ENCODE assay signal across 8 cellular contexts in the genomic region with DNA sequence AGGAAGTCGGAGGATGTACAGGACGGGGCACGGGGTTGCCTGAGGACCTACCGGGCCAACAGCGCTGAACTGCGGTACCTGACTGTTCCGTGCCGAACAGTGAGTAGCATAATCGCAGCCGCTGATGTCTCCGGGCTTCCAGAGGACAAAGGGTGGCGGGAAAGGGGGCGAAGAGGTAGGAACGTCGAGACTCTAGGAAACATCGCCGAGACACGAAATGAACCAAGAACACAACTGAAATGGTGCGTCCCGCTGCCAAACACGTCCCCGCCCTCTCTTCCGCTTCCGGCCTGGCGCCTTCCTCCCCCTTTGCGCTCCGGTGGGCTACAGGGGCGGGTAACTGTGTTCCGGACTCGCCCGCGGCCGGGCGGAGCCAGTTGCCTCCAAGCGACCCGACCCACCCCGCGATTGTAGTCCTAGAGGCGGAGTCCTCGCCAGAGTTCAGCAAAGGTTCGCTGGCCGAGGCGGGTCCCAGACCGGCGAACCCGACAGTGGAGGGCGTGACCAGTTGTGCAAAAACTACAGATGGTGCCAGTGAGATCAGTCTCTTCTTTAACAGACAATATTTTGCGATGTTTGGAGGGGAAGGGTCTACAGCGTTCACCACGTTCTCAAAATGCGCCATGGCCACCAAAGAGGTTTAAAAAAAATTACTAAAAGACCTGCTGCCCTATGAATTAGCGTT. TPM values are rescaled to one million over a fixed set of nuclear protein-coding genes. Genes with fewer than 3 reads are reported as not detected.
DNase-seq lines count a peak whose midpoint lies in the region; ATAC-seq and TF ChIP-seq lines count a peak whose summit lies in the region.

A gene (minus strand): TSS at position 257 of the 685 bp plus-strand sequence. CDS start 54 bp downstream, at position 203.

- TF ChIP-seq CTCF in CD8-positive, alpha-beta T cell (IDR thresholded peaks at IDR 0.05) = no peak

- H3K27me3 ChIP-seq in CD8-positive, alpha-beta T cell (ENCODE audit: insufficient read depth, low read length) = no peaks in the 10 kb centered on the region

- H3K27me3 Mint-ChIP-seq in CD8-positive, alpha-beta T cell (ENCODE audit: low read depth) = no peaks in the 10 kb centered on the region

- H3K36me3 ChIP-seq in CD8-positive, alpha-beta T cell (ENCODE audit: insufficient read depth, low read length) = no peaks in the 10 kb centered on the region

- H3K36me3 Mint-ChIP-seq in CD8-positive, alpha-beta T cell = peaks cover 21% of the 10 kb centered on the region

- CTCF ChIA-PET in CD8-positive, alpha-beta T cell (lab: Charles Lee) = interaction anchor here (0.6 to 1.1 kb wide), 2 partner anchors 22 to 290 kb away, joined by 3 to 4 read pairs; no protein-coding TSS in a partner anchor

- H3K27ac ChIP-seq in CD8-positive, alpha-beta T cell (ENCODE audit: low read depth, low read length) = peak within 1 kb of the TSS; percentile 74

- H3K9me3 Mint-ChIP-seq in CD8-positive, alpha-beta T cell = no peaks in the 10 kb centered on the region

- H3K4me3 Mint-ChIP-seq in CD8-positive, alpha-beta T cell = peak within 1 kb of the TSS; percentile 99

- POLR2A ChIA-PET in CD8-positive, alpha-beta T cell (lab: Charles Lee) = interaction anchor here (0.6 to 2.0 kb wide), 7 partner anchors 18 to 471 kb away, joined by 3 to 15 read pairs (median 3); a partner anchor contains a TSS

- H3K4me1 ChIP-seq in CD8-positive, alpha-beta T cell (ENCODE audit: insufficient read depth, low read length) = peaks cover 20% of the 10 kb centered on the region

- peak within 1 kb of the TSS; percentile 89 for H3K4me3 ChIP-seq in CD8-positive, alpha-beta T cell (ENCODE audit: low read depth, low read length)

- intact Hi-C loops in CD8-positive, alpha-beta T cell (cut with DNase I, micrococcal nuclease) = loop anchor here (1.0 to 10.0 kb wide), 14 partner anchors 18 to 1734 kb away; a partner anchor contains a TSS

- peaks cover 41% of the 10 kb centered on the region for H3K4me1 Mint-ChIP-seq in CD8-positive, alpha-beta T cell (ENCODE audit: low read depth)

- no peaks in the 10 kb centered on the region for H3K9me3 ChIP-seq in CD8-positive, alpha-beta T cell (ENCODE audit: low read length)

- peak; percentile 94 for ATAC-seq in CD8-positive, alpha-beta T cell
- peak; percentile 94 for ATAC-seq in GM19467 (IDR thresholded peaks at IDR 0.05; ENCODE audit: unreplicated experiment)

- H3K27ac Mint-ChIP-seq in CD8-positive, alpha-beta T cell = peak within 1 kb of the TSS; percentile 98

- peak; percentile 88 to 98 (median 95) for DNase-seq in CD8-positive, alpha-beta T cell
- peak; percentile 60 for DNase-seq in HS-27A (ENCODE audit: low read depth)
- peak; percentile 47 for DNase-seq in NK-92 (lab: John Stamatoyannopoulos, UW; ENCODE audit: unreplicated experiment)
- DNase-seq in activated CD8-positive, alpha-beta memory T cell treated with anti-CD3 and anti-CD28 coated beads for 1 hour (ENCODE audit: extremely low read depth in 1 of 2, low read depth in 1 of 2) = peak; percentile 87 to 90
- peak; percentile 89 for DNase-seq in effector CD8-positive, alpha-beta T cell (lab: John Stamatoyannopoulos, UW)
- DNase-seq in lung microvascular endothelial cell (ENCODE audit: low read depth in 2 of 2) = peak; percentile 95 to 96
- peak; percentile 92 to 94 (median 93) for DNase-seq in stimulated activated CD4-positive, alpha-beta T cell treated with anti-CD3 and anti-CD28 coated beads, TNF-alpha, amount 100 ng/mL, for 48 hours (ENCODE audit: low read depth in 3 of 3)

RNA-seq across cellular contexts. Expression of the gene that starts here (rescaled TPM):
- total RNA-seq in CD8-positive, alpha-beta T cell = 1 to 10 TPM; 7.3 to 7.5 TPM
- total RNA-seq in lung microvascular endothelial cell = 5.2 and 8.1 TPM in 2 replicates

Comparison
In these comparisons a context has a peak if more than half of its experiments do, and no peak if none do; other contexts are left out.
1. Peak in every context shown above with its lines: DNase-seq, ATAC-seq, H3K4me3 ChIP-seq and H3K27ac ChIP-seq.